14 cellular contexts compared by ENCODE assay signal in the genomic region with DNA sequence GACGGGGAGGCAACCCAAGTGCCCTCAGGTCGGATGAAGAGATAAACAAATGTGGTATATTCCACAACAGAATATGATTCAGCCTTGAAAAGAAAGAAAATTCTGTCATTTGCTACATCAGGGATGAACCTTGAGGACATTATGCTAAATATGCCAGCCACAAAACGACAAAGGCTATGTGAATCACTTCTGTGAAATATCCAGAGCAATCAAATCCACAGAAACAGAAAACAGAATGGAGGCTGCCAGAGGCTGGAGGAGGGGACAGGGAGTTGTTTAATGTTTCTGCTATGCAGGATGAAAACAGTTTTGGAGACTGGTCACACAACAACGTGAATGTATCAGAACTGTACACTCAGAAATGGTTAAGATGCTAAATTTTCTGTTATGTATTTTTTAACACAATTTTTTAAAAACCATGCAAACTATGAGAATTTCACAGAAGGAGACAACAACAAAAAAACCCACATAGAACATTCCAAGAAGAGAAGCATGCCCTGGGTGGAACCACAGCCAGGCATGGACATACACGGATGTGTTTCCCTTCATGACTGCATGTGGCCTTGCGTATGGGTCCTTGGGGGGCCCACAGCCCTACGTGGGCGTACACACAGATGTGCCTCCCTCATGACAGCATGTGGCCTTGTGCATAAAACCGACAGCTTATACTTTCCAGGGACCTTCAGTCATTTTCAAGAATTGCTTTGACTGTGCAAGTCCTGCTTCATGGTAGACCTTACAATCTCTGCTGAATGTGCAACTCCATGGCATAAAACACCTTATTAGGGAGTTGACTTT.
DNase-seq lines count a peak whose midpoint lies in the region; ATAC-seq, FAIRE-seq and TF ChIP-seq lines count a peak whose summit lies in the region.
"Had no signal": no experiment of that assay in that cellular context is flagged by ENCODE, and none has a peak within 500 bp of the region (broad histone marks: within the 10 kb centered on the region; RNA-seq: fewer than 3 reads in every experiment).

No MANE protein-coding gene starts in this region.

- no peaks in the 10 kb centered on the region for H3K9me3 ChIP-seq in GM23248 (ENCODE audit: low read depth)
- H3K9me3 ChIP-seq in astrocyte (ENCODE audit: insufficient read depth, low read depth, low read length), result no peaks in the 10 kb centered on the region
- H3K9me3 ChIP-seq: pancreas, thyroid gland had no signal

- H3K36me3 ChIP-seq in GM23248 (ENCODE audit: low read depth) (no peaks in the 10 kb centered on the region), astrocyte (ENCODE audit: insufficient read depth, low read length) (no peaks in the 10 kb centered on the region)
- H3K36me3 ChIP-seq: pancreas, thyroid gland had no signal

- peak overlapping the region; percentile 60 for H3K27ac Mint-ChIP-seq in astrocyte (ENCODE audit: unreplicated experiment)
- H3K27ac Mint-ChIP-seq in stimulated activated memory B cell treated with anti-CD40 and anti-IgM and Interleukin-4, amounts not matched to agents 10 μg/mL and 1 μg/mL and 100 μg/mL, for 72 hours, result no peak overlapping the region
- H3K27ac Mint-ChIP-seq: CD8-positive, alpha-beta T cell had no signal

- no peak overlapping the region for H2AFZ ChIP-seq in GM23248
- no peak overlapping the region for H2AFZ ChIP-seq in astrocyte (ENCODE audit: low read depth, low read length)

- H3K4me2 ChIP-seq in GM23248 (ENCODE audit: unreplicated experiment) (peak overlapping the region; percentile 62), astrocyte (ENCODE audit: low read length) (no peak overlapping the region)

- no peaks in the 10 kb centered on the region for H3K9me3 Mint-ChIP-seq in astrocyte (ENCODE audit: unreplicated experiment)
- no peaks in the 10 kb centered on the region for H3K9me3 Mint-ChIP-seq in stimulated activated memory B cell treated with anti-CD40 and anti-IgM and Interleukin-4, amounts not matched to agents 10 μg/mL and 1 μg/mL and 100 μg/mL, for 72 hours
- H3K9me3 Mint-ChIP-seq: activated T-cell treated with anti-CD3 and anti-CD28 coated beads, Interleukin-2, amount 50 U/mL, for 4 hours; CD8-positive, alpha-beta T cell had no signal

- H3K9me2 ChIP-seq in GM23248 (ENCODE audit: insufficient read depth), result no peaks in the 10 kb centered on the region

- H3K27me3 Mint-ChIP-seq in astrocyte (ENCODE audit: low read depth, unreplicated experiment), result peaks cover 5% of the 10 kb centered on the region
- H3K27me3 Mint-ChIP-seq in stimulated activated memory B cell treated with anti-CD40 and anti-IgM and Interleukin-4, amounts not matched to agents 10 μg/mL and 1 μg/mL and 100 μg/mL, for 72 hours, result peaks cover 32% of the 10 kb centered on the region

- no peaks in the 10 kb centered on the region for H3K36me3 Mint-ChIP-seq in astrocyte (ENCODE audit: low read depth, unreplicated experiment)
- H3K36me3 Mint-ChIP-seq in stimulated activated memory B cell treated with anti-CD40 and anti-IgM and Interleukin-4, amounts not matched to agents 10 μg/mL and 1 μg/mL and 100 μg/mL, for 72 hours, result no peaks in the 10 kb centered on the region
- H3K36me3 Mint-ChIP-seq: CD8-positive, alpha-beta T cell had no signal

- peaks cover 20% of the 10 kb centered on the region for H3F3A ChIP-seq in GM23248 (ENCODE audit: insufficient read depth)

- TF ChIP-seq CTCF in astrocyte (IDR thresholded peaks at IDR 0.05; ENCODE audit: insufficient read depth, low read depth, low read length), result no peak
- no peak for TF ChIP-seq CTCF in fibroblast of the aortic adventitia (IDR thresholded peaks at IDR 0.05; ENCODE audit: insufficient read depth, low read length)
- no peak for TF ChIP-seq CTCF in D721Med (IDR thresholded peaks at IDR 0.05; ENCODE audit: insufficient read depth, missing control alignments)

- peak; percentile 46 for ATAC-seq in stimulated activated memory B cell treated with anti-CD40 and anti-IgM and Interleukin-4, amounts not matched to agents 10 μg/mL and 1 μg/mL and 100 μg/mL, for 72 hours
- ATAC-seq: CD8-positive, alpha-beta T cell had no signal

- H3K79me2 ChIP-seq in GM23248 (ENCODE audit: insufficient read depth) (peaks cover 10% of the 10 kb centered on the region), astrocyte (ENCODE audit: insufficient read depth, low read length) (no peaks in the 10 kb centered on the region)

- no peak overlapping the region for H3K4me3 Mint-ChIP-seq in astrocyte (ENCODE audit: unreplicated experiment)
- H3K4me3 Mint-ChIP-seq in stimulated activated memory B cell treated with anti-CD40 and anti-IgM and Interleukin-4, amounts not matched to agents 10 μg/mL and 1 μg/mL and 100 μg/mL, for 72 hours, result no peak overlapping the region
- H3K4me3 Mint-ChIP-seq: activated T-cell treated with anti-CD3 and anti-CD28 coated beads, Interleukin-2, amount 50 U/mL, for 4 hours; CD8-positive, alpha-beta T cell had no signal

- H3K9ac ChIP-seq in GM23248 (peak overlapping the region; percentile 53), astrocyte (ENCODE audit: low read length) (no peak overlapping the region)

- peak; percentile 47 for FAIRE-seq in astrocyte (lab: Jason Lieb, UNC)
- no peak for FAIRE-seq in D721Med (lab: Jason Lieb, UNC)
- FAIRE-seq: pancreas had no signal

- WGBS in GM23248 (ENCODE audit: low coverage in 1 of 2, low lambda C conversion rate in 2 of 2, missing lambda C conversion rate in 2 of 2), 2 experiments, result 6 to 7% methylated on average over 9 of the region's 9 CpGs

- H4K20me1 ChIP-seq in GM23248 (ENCODE audit: insufficient read depth), result no peaks in the 10 kb centered on the region
- H4K20me1 ChIP-seq in astrocyte (ENCODE audit: insufficient read depth, low read length), result no peaks in the 10 kb centered on the region

- peaks cover 25% of the 10 kb centered on the region for H3K4me1 ChIP-seq in GM23248 (ENCODE audit: insufficient read depth)
- H3K4me1 ChIP-seq in astrocyte (ENCODE audit: insufficient read depth, low read length), result no peaks in the 10 kb centered on the region
- H3K4me1 ChIP-seq: pancreas had no signal

- no peaks in the 10 kb centered on the region for H3K27me3 ChIP-seq in GM23248 (replicated peaks; ENCODE audit: insufficient read depth)
- peaks cover 8% of the 10 kb centered on the region for H3K27me3 ChIP-seq in astrocyte (ENCODE audit: insufficient read depth, low read length)
- H3K27me3 ChIP-seq: pancreas, thyroid gland had no signal

- H3K4me3 ChIP-seq in GM23248 (0 out of 2 replicates have a peak overlapping the region, but pooled peaks have one; percentile 33), astrocyte (ENCODE audit: insufficient read depth, low read depth, low read length) (no peak overlapping the region), fibroblast of the aortic adventitia (ENCODE audit: low read depth, low read length) (no peak overlapping the region)
- H3K4me3 ChIP-seq: pancreas, thyroid gland had no signal

- peaks cover 25% of the 10 kb centered on the region for H3K4me1 Mint-ChIP-seq in astrocyte (ENCODE audit: low read depth, unreplicated experiment)
- peaks cover 20% of the 10 kb centered on the region for H3K4me1 Mint-ChIP-seq in stimulated activated memory B cell treated with anti-CD40 and anti-IgM and Interleukin-4, amounts not matched to agents 10 μg/mL and 1 μg/mL and 100 μg/mL, for 72 hours

- in situ Hi-C loops in GM23248 (cut with MboI), result no loop called here

- H3K27ac ChIP-seq in GM23248, result peak overlapping the region; percentile 87
- H3K27ac ChIP-seq in astrocyte (ENCODE audit: low read depth, low read length), result no peak overlapping the region
- H3K27ac ChIP-seq: pancreas had no signal

- peak; percentile 90 for DNase-seq in GM23248
- DNase-seq in astrocyte (ENCODE audit: low read depth), result peak; percentile 25
- peak; percentile 37 for DNase-seq in fibroblast of the aortic adventitia (ENCODE audit: low read depth)
- no peak for DNase-seq in SKM-1 treated with dmso at 0.1 percent for 144 hours (lab: John Stamatoyannopoulos, UW; ENCODE audit: unreplicated experiment)
- no peak for DNase-seq in D721Med (ENCODE audit: insufficient read length, low spot score)
- DNase-seq in stimulated activated CD4-positive, alpha-beta T cell treated with anti-CD3 and anti-CD28 coated beads, Interleukin-2, amount 100 ng/mL, for 24 hours, result no peak
- DNase-seq: activated T-cell treated with anti-CD3 and anti-CD28 coated beads, Interleukin-2, amount 50 U/mL, for 4 hours; CD8-positive, alpha-beta T cell; NCI-H2029 treated with DMSO at 0.1 percent for 48 hours; NCI-H69; pancreas; T-helper 1 cell; thyroid gland had no signal

Comparison
In these comparisons a context has a peak if more than half of its experiments do, and no peak if none do; other contexts are left out.
1. DNase-seq: peak in GM23248 (single experiment), astrocyte (single experiment) and fibroblast of the aortic adventitia (single experiment); none in SKM-1 treated with dmso at 0.1 percent for 144 hours (single experiment), D721Med (single experiment) and stimulated activated CD4-positive, alpha-beta T cell treated with anti-CD3 and anti-CD28 coated beads, Interleukin-2, amount 100 ng/mL, for 24 hours (0 of 2).